ENCODE assay signal across 1 cellular context in genomic region chr17:74748279-74748528, GRCh38.
TF ChIP-seq lines count a peak whose summit lies in the region.

No MANE protein-coding gene starts in this region.

TF ChIP-seq in HepG2, 621 proteins besides CTCF, POLR2A, EP300 and RAD21 (continued from another document and continues in another):
- TF ChIP-seq PPARG (CRISPR knock-in tag; conservative IDR thresholded peaks at IDR 0.05) (no peak), SRF (IDR thresholded peaks at IDR 0.05; ENCODE audit: low read depth, low read length) (no peak), LCORL (IDR thresholded peaks at IDR 0.05) (no peak), LCORL (CRISPR knock-in tag; IDR thresholded peaks at IDR 0.05) (0 out of 2 replicates have a peak, but pooled peaks have one; percentile 59), ZNF501 (CRISPR knock-in tag; IDR thresholded peaks at IDR 0.05) (0 out of 2 replicates have a peak, but pooled peaks have one; percentile 15), ZNF609 (CRISPR knock-in tag; IDR thresholded peaks at IDR 0.05; ENCODE audit: borderline replicate concordance) (0 out of 2 replicates have a peak, but pooled peaks have one; percentile 6), ZNF343 (CRISPR knock-in tag; IDR thresholded peaks at IDR 0.05) (no peak), ZFP36 (IDR thresholded peaks at IDR 0.05; ENCODE audit: borderline replicate concordance, low read depth, low read length, partially characterized antibody) (no peak), REL (CRISPR knock-in tag; conservative IDR thresholded peaks at IDR 0.05) (no peak), ZNF660 (CRISPR knock-in tag; IDR thresholded peaks at IDR 0.05; ENCODE audit: borderline replicate concordance, low read depth) (no peak), CBFB (CRISPR knock-in tag; IDR thresholded peaks at IDR 0.05) (no peak), RARA (CRISPR knock-in tag; IDR thresholded peaks at IDR 0.05) (no peak), ATM (IDR thresholded peaks at IDR 0.05; ENCODE audit: borderline replicate concordance) (no peak), ARNTL (CRISPR knock-in tag; IDR thresholded peaks at IDR 0.05) (no peak), ZNF280D (CRISPR knock-in tag; IDR thresholded peaks at IDR 0.05) (no peak), HDAC1 (CRISPR knock-in tag; IDR thresholded peaks at IDR 0.05) (no peak), NCOA5 (CRISPR knock-in tag; IDR thresholded peaks at IDR 0.05) (no peak), SETDB1 (CRISPR knock-in tag; IDR thresholded peaks at IDR 0.05; ENCODE audit: borderline replicate concordance) (no peak), ETV5 (CRISPR knock-in tag; IDR thresholded peaks at IDR 0.05; ENCODE audit: borderline replicate concordance) (peak; percentile 18; the same call in 1 of the 2 replicates), TAF15 (IDR thresholded peaks at IDR 0.05; ENCODE audit: low read depth, low read length, poor library complexity, severe bottlenecking) (no peak), NR2F6 (IDR thresholded peaks at IDR 0.05) (no peak), NR2F6 (CRISPR knock-in tag; IDR thresholded peaks at IDR 0.05) (no peak), ELF3 (CRISPR knock-in tag; IDR thresholded peaks at IDR 0.05) (peak; percentile 45; the same call in 1 of the 2 replicates), ZNF232 (CRISPR knock-in tag; IDR thresholded peaks at IDR 0.05; ENCODE audit: borderline replicate concordance) (no peak), TEAD3 (CRISPR knock-in tag; optimal IDR thresholded peaks at IDR 0.05; ENCODE audit: borderline replicate concordance) (no peak), SP140L (CRISPR knock-in tag; IDR thresholded peaks at IDR 0.05; ENCODE audit: borderline replicate concordance) (no peak), HNRNPK (IDR thresholded peaks at IDR 0.05; ENCODE audit: low read depth, low read length, poor library complexity, severe bottlenecking) (no peak), ZNF547 (CRISPR knock-in tag; IDR thresholded peaks at IDR 0.05) (no peak), NFE2L2 (IDR thresholded peaks at IDR 0.05; ENCODE audit: low read length) (no peak), ZC3H13 (CRISPR knock-in tag; IDR thresholded peaks at IDR 0.05) (no peak), THAP7 (CRISPR knock-in tag; IDR thresholded peaks at IDR 0.05) (no peak; the same call in 1 of the 2 replicates), ZNF335 (CRISPR knock-in tag; IDR thresholded peaks at IDR 0.05) (peak; percentile 21; the same call in 1 of the 2 replicates), ZNF629 (CRISPR knock-in tag; conservative IDR thresholded peaks at IDR 0.05) (no peak), CEBPB (IDR thresholded peaks at IDR 0.05; ENCODE audit: borderline replicate concordance, low read depth, low read length) (no peak), ATF1 (CRISPR knock-in tag; IDR thresholded peaks at IDR 0.05) (no peak), THRA (CRISPR knock-in tag; IDR thresholded peaks at IDR 0.05; ENCODE audit: borderline replicate concordance) (no peak), RFX1 (IDR thresholded peaks at IDR 0.05) (no peak), HOXA5 (CRISPR knock-in tag; IDR thresholded peaks at IDR 0.05) (no peak), ZNF780A (CRISPR knock-in tag; IDR thresholded peaks at IDR 0.05) (no peak)
- TF ChIP-seq, protein P1, sequence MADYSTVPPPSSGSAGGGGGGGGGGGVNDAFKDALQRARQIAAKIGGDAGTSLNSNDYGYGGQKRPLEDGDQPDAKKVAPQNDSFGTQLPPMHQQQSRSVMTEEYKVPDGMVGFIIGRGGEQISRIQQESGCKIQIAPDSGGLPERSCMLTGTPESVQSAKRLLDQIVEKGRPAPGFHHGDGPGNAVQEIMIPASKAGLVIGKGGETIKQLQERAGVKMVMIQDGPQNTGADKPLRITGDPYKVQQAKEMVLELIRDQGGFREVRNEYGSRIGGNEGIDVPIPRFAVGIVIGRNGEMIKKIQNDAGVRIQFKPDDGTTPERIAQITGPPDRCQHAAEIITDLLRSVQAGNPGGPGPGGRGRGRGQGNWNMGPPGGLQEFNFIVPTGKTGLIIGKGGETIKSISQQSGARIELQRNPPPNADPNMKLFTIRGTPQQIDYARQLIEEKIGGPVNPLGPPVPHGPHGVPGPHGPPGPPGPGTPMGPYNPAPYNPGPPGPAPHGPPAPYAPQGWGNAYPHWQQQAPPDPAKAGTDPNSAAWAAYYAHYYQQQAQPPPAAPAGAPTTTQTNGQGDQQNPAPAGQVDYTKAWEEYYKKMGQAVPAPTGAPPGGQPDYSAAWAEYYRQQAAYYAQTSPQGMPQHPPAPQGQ (CRISPR knock-in tag; IDR thresholded peaks at IDR 0.05; ENCODE audit: borderline replicate concordance), result no peak
- TF ChIP-seq, protein P2, sequence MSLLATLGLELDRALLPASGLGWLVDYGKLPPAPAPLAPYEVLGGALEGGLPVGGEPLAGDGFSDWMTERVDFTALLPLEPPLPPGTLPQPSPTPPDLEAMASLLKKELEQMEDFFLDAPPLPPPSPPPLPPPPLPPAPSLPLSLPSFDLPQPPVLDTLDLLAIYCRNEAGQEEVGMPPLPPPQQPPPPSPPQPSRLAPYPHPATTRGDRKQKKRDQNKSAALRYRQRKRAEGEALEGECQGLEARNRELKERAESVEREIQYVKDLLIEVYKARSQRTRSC (CRISPR knock-in tag; IDR thresholded peaks at IDR 0.05; ENCODE audit: low read depth), result no peak
- TF ChIP-seq, protein P3, sequence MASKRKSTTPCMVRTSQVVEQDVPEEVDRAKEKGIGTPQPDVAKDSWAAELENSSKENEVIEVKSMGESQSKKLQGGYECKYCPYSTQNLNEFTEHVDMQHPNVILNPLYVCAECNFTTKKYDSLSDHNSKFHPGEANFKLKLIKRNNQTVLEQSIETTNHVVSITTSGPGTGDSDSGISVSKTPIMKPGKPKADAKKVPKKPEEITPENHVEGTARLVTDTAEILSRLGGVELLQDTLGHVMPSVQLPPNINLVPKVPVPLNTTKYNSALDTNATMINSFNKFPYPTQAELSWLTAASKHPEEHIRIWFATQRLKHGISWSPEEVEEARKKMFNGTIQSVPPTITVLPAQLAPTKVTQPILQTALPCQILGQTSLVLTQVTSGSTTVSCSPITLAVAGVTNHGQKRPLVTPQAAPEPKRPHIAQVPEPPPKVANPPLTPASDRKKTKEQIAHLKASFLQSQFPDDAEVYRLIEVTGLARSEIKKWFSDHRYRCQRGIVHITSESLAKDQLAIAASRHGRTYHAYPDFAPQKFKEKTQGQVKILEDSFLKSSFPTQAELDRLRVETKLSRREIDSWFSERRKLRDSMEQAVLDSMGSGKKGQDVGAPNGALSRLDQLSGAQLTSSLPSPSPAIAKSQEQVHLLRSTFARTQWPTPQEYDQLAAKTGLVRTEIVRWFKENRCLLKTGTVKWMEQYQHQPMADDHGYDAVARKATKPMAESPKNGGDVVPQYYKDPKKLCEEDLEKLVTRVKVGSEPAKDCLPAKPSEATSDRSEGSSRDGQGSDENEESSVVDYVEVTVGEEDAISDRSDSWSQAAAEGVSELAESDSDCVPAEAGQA (IDR thresholded peaks at IDR 0.05; ENCODE audit: low read depth), result no peak
- TF ChIP-seq, protein P3 (CRISPR knock-in tag; IDR thresholded peaks at IDR 0.05; ENCODE audit: borderline replicate concordance), result no peak
- TF ChIP-seq, protein P4, sequence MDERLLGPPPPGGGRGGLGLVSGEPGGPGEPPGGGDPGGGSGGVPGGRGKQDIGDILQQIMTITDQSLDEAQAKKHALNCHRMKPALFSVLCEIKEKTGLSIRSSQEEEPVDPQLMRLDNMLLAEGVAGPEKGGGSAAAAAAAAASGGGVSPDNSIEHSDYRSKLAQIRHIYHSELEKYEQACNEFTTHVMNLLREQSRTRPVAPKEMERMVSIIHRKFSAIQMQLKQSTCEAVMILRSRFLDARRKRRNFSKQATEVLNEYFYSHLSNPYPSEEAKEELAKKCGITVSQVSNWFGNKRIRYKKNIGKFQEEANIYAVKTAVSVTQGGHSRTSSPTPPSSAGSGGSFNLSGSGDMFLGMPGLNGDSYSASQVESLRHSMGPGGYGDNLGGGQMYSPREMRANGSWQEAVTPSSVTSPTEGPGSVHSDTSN (CRISPR knock-in tag; IDR thresholded peaks at IDR 0.05), result no peak
- TF ChIP-seq, protein P5, sequence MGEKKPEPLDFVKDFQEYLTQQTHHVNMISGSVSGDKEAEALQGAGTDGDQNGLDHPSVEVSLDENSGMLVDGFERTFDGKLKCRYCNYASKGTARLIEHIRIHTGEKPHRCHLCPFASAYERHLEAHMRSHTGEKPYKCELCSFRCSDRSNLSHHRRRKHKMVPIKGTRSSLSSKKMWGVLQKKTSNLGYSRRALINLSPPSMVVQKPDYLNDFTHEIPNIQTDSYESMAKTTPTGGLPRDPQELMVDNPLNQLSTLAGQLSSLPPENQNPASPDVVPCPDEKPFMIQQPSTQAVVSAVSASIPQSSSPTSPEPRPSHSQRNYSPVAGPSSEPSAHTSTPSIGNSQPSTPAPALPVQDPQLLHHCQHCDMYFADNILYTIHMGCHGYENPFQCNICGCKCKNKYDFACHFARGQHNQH (CRISPR knock-in tag; IDR thresholded peaks at IDR 0.05), result no peak
